Comparison of ENCODE assay signal across 22 cellular contexts in genomic region chr9:115462623-115463022, GRCh38.
"Had no signal": no experiment of that assay in that cellular context is flagged by ENCODE, and none has a peak within 500 bp of the region (broad histone marks: within the 10 kb centered on the region; RNA-seq: fewer than 3 reads in every experiment).

No MANE protein-coding gene starts in this region.

- H3K36me3 ChIP-seq: neutrophil, ovary, right atrium auricular region, tibial nerve had no signal

- H3K4me1 ChIP-seq: body of pancreas, foreskin keratinocyte, psoas muscle, right atrium auricular region had no signal

- DNase-seq: activated CD4-positive, alpha-beta memory T cell treated with anti-CD3 and anti-CD28 coated beads, Interleukin-2, amount 10 ng/mL, durations not matched to agents 7 days and 5 days; activated CD4-positive, alpha-beta T cell treated with anti-CD3 and anti-CD28 coated beads for 48 hours; activated effector memory CD4-positive, alpha-beta T cell treated with anti-CD3 and anti-CD28 coated beads, Interleukin-2, amount 50 U/mL, for 16 hours; activated naive CD4-positive, alpha-beta T cell treated with anti-CD3 and anti-CD28 coated beads, Interleukin-2, amount 10 ng/mL, durations not matched to agents 7 days and 5 days; body of pancreas; dermis blood vessel endothelial cell; effector CD8-positive, alpha-beta T cell; foreskin keratinocyte; left ventricle myocardium superior; mammary epithelial cell; midbrain; natural killer cell; ovary; psoas muscle; stimulated activated CD4-positive, alpha-beta T cell treated with anti-CD3 and anti-CD28 coated beads, Interleukin-4, amount 100 ng/mL, for 4 hours; substantia nigra; T-helper 9 cell had no signal

- H3K4me3 ChIP-seq: body of pancreas, ovary, psoas muscle, right atrium auricular region, tibial nerve had no signal

- H3K27ac Mint-ChIP-seq: activated CD4-positive, alpha-beta memory T cell treated with anti-CD3 and anti-CD28 coated beads, Interleukin-2, amount 10 ng/mL, durations not matched to agents 7 days and 5 days; activated naive CD4-positive, alpha-beta T cell treated with anti-CD3 and anti-CD28 coated beads, Interleukin-2, amount 10 ng/mL, durations not matched to agents 7 days and 5 days; natural killer cell; stimulated activated naive CD8-positive, alpha-beta T cell treated with anti-CD3 and anti-CD28 coated beads, Interleukin-15, Interleukin-2, amounts not matched to agents 100 ng/mL and 50 ng/mL, for 24 hours had no signal

- H3K9me3 ChIP-seq: body of pancreas, neutrophil, ovary, psoas muscle, right atrium auricular region, tibial nerve had no signal

- FAIRE-seq: urothelium cell line had no signal

- H3K36me3 Mint-ChIP-seq: activated naive CD4-positive, alpha-beta T cell treated with anti-CD3 and anti-CD28 coated beads, Interleukin-2, amount 10 ng/mL, durations not matched to agents 7 days and 5 days; natural killer cell had no signal

- H3K9me3 Mint-ChIP-seq: activated CD4-positive, alpha-beta memory T cell treated with anti-CD3 and anti-CD28 coated beads, Interleukin-2, amount 10 ng/mL, durations not matched to agents 7 days and 5 days; activated naive CD4-positive, alpha-beta T cell treated with anti-CD3 and anti-CD28 coated beads, Interleukin-2, amount 10 ng/mL, durations not matched to agents 7 days and 5 days had no signal

- H3K27me3 ChIP-seq: body of pancreas, neutrophil, ovary, right atrium auricular region, tibial nerve had no signal

- H3K27ac ChIP-seq: body of pancreas, foreskin keratinocyte, neutrophil, ovary, psoas muscle had no signal

- ATAC-seq: body of pancreas, foreskin keratinocyte, left ventricle myocardium superior, natural killer cell, psoas muscle had no signal

- H3K4me3 Mint-ChIP-seq: activated CD4-positive, alpha-beta memory T cell treated with anti-CD3 and anti-CD28 coated beads, Interleukin-2, amount 10 ng/mL, durations not matched to agents 7 days and 5 days; activated naive CD4-positive, alpha-beta T cell treated with anti-CD3 and anti-CD28 coated beads, Interleukin-2, amount 10 ng/mL, durations not matched to agents 7 days and 5 days; natural killer cell; stimulated activated naive CD8-positive, alpha-beta T cell treated with anti-CD3 and anti-CD28 coated beads, Interleukin-15, Interleukin-2, amounts not matched to agents 100 ng/mL and 50 ng/mL, for 24 hours had no signal

- H3K27me3 Mint-ChIP-seq: activated CD4-positive, alpha-beta memory T cell treated with anti-CD3 and anti-CD28 coated beads, Interleukin-2, amount 10 ng/mL, durations not matched to agents 7 days and 5 days had no signal

- H3K4me1 Mint-ChIP-seq: activated CD4-positive, alpha-beta memory T cell treated with anti-CD3 and anti-CD28 coated beads, Interleukin-2, amount 10 ng/mL, durations not matched to agents 7 days and 5 days; activated naive CD4-positive, alpha-beta T cell treated with anti-CD3 and anti-CD28 coated beads, Interleukin-2, amount 10 ng/mL, durations not matched to agents 7 days and 5 days; natural killer cell had no signal
